Comparison of ENCODE assay signal across 28 cellular contexts in the genomic region with DNA sequence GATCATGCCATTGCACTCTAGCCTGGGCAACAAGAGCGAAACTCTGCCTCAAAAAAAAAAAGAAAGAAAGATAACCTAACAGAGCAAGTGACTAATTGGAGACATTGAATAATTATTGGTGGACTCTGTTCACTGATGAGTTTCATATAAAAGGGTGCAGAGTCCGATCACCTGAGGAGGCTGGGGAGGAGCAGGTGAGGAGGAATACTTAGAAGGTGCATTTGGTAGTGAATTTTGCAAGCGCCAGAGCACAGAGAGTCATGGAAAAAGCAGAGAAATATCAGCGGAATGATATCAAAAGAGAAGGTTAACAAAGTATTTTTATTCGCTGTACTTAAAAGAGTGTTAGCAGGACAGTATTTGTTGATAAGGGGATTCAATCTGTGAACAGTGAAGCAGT.
"Had no signal": no experiment of that assay in that cellular context is flagged by ENCODE, and none has a peak within 500 bp of the region (broad histone marks: within the 10 kb centered on the region; RNA-seq: fewer than 3 reads in every experiment).

No MANE protein-coding gene starts in this region.

- H3K27me3 ChIP-seq: ascending aorta, body of pancreas, SJCRH30 had no signal

- H3K9me3 ChIP-seq: ascending aorta, body of pancreas, SJCRH30, SK-N-SH had no signal

- H3K27me3 Mint-ChIP-seq: activated naive CD8-positive, alpha-beta T cell treated with anti-CD3 and anti-CD28 coated beads, Interleukin-2, amount 50 U/mL, for 24 hours had no signal

- H3K27ac ChIP-seq: ascending aorta, body of pancreas, RWPE1, SJCRH30, VCaP had no signal

- DNase-seq: activated CD4-positive, alpha-beta T cell treated with anti-CD3 and anti-CD28 coated beads for 48 hours; activated CD4-positive, alpha-beta T cell treated with anti-CD3 and anti-CD28 coated beads, Interleukin-2, amount 50 U/mL, for 4 hours; activated CD8-positive, alpha-beta memory T cell treated with anti-CD3 and anti-CD28 coated beads, Interleukin-2, amount 50 U/mL, for 48 hours; activated CD8-positive, alpha-beta T cell treated with anti-CD3 and anti-CD28 coated beads, Interleukin-2, amount 10 ng/mL, durations not matched to agents 7 days and 5 days; activated effector memory CD4-positive, alpha-beta T cell treated with anti-CD3 and anti-CD28 coated beads, Interleukin-2, amount 50 U/mL, for 16 hours; activated naive CD4-positive, alpha-beta T cell treated with Interleukin-2 at 50 U/mL for 16 hours; activated naive CD8-positive, alpha-beta T cell treated with anti-CD3 and anti-CD28 coated beads, Interleukin-2, amount 50 U/mL, for 24 hours; activated T-cell treated with anti-CD3 and anti-CD28 coated beads, Interleukin-2, amount 50 U/mL, for 4 hours; amniotic stem cell; body of pancreas; central memory CD4-positive, alpha-beta T cell; Kasumi-1; KBM-7; NCI-H2029; NCI-H2107; NCI-H2171 treated with DMSO at 0.1 percent for 48 hours; NCI-H226; NCI-H526; NCI-H82; OCI-M1; Right ventricle myocardium superior; SJCRH30; SK-N-SH; T-helper 1 cell had no signal

- H3K4me3 Mint-ChIP-seq: activated CD8-positive, alpha-beta T cell treated with anti-CD3 and anti-CD28 coated beads, Interleukin-2, amount 10 ng/mL, durations not matched to agents 7 days and 5 days; activated naive CD8-positive, alpha-beta T cell treated with anti-CD3 and anti-CD28 coated beads, Interleukin-2, amount 50 U/mL, for 24 hours; activated T-cell treated with anti-CD3 and anti-CD28 coated beads, Interleukin-2, amount 50 U/mL, for 4 hours had no signal

- H3K9me3 Mint-ChIP-seq: activated naive CD4-positive, alpha-beta T cell treated with anti-CD3 and anti-CD28 coated beads, Interleukin-2, amount 50 U/mL, for 72 hours; activated naive CD8-positive, alpha-beta T cell treated with anti-CD3 and anti-CD28 coated beads, Interleukin-2, amount 50 U/mL, for 24 hours; activated T-cell treated with anti-CD3 and anti-CD28 coated beads, Interleukin-2, amount 50 U/mL, for 4 hours had no signal

- H3K4me1 ChIP-seq: SJCRH30 had no signal

- H3K36me3 ChIP-seq: SJCRH30 had no signal

- H3K27ac Mint-ChIP-seq: activated CD8-positive, alpha-beta T cell treated with anti-CD3 and anti-CD28 coated beads, Interleukin-2, amount 10 ng/mL, durations not matched to agents 7 days and 5 days; activated naive CD4-positive, alpha-beta T cell treated with anti-CD3 and anti-CD28 coated beads, Interleukin-2, amount 50 U/mL, for 72 hours; activated naive CD8-positive, alpha-beta T cell treated with anti-CD3 and anti-CD28 coated beads, Interleukin-2, amount 50 U/mL, for 24 hours had no signal

- H3K4me3 ChIP-seq: ascending aorta, body of pancreas, SJCRH30 had no signal
